Comparison of ENCODE assay signal across 22 cellular contexts in the genomic region with DNA sequence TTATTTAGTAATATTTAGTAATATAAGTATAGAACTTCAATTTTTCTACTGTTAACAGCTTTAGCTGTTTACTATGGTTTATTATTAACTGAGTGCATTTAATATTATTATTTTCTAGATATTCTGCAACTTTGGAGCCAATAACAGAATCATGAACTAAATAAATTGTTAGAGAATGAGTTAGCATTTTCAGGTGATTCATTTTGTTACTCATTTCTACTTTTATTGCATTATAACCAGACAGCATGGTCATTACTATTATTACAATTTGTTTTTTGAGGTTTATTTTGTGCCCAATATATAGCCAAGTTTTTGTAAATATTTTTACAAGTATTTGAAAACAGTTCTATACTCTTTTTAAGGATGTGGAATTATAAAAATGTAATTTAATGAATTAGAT.
"Had no signal": no experiment of that assay in that cellular context is flagged by ENCODE, and none has a peak within 500 bp of the region (broad histone marks: within the 10 kb centered on the region; RNA-seq: fewer than 3 reads in every experiment).

No MANE protein-coding gene starts in this region.

- H3K36me3 ChIP-seq: MG63 had no signal

- ATAC-seq: HepG2, Panc1 had no signal

- DNase-seq: IMR-90, Karpas-422, KG1, MG63, NCI-H1092, NCI-H1105 treated with DMSO at 0.1 percent for 48 hours, NCI-H1417 treated with DMSO at 0.1 percent for 48 hours, NCI-H146, NCI-H1694 treated with DMSO at 0.1 percent for 48 hours, NCI-H1930, NCI-H2081, NCI-H2107, NCI-H2227 treated with DMSO at 0.1 percent for 48 hours, NCI-H524, NCI-H526 treated with DMSO at 0.1 percent for 48 hours, NCI-H748 treated with DMSO at 0.1 percent for 48 hours, Right ventricle myocardium superior, SIG-M5, SK-N-SH, SW 1271 had no signal

- FAIRE-seq: HepG2 had no signal

- H3K27me3 ChIP-seq: MG63 had no signal

- H3K4me3 ChIP-seq: MG63 had no signal
